10 cellular contexts compared by ENCODE assay signal in genomic region chr3:47443611-47443995, GRCh38. TPM values are rescaled to one million over a fixed set of nuclear protein-coding genes. Genes with fewer than 3 reads are reported as not detected.
DNase-seq lines count a peak whose midpoint lies in the region; ATAC-seq, FAIRE-seq and TF ChIP-seq lines count a peak whose summit lies in the region.
"Had no signal": no experiment of that assay in that cellular context is flagged by ENCODE, and none has a peak within 500 bp of the region (broad histone marks: within the 10 kb centered on the region; RNA-seq: fewer than 3 reads in every experiment).

No MANE protein-coding gene starts in this region.

- H3K4me1 ChIP-seq in ACC112 (ENCODE audit: control insufficient read depth, insufficient read depth, low read length, unreplicated experiment) (peaks cover 4% of the 10 kb centered on the region), RWPE2 (ENCODE audit: insufficient read depth, poor library complexity, severe bottlenecking) (peaks cover 17% of the 10 kb centered on the region), osteoblast (ENCODE audit: insufficient read depth, low read length) (peaks cover 18% of the 10 kb centered on the region)

- peak overlapping the region; percentile 8; the same call in 1 of the 2 replicates for H3K27ac ChIP-seq in ACC112 (ENCODE audit: low read depth, low read length)
- peak overlapping the region; percentile 80 for H3K27ac ChIP-seq in RWPE2 (ENCODE audit: poor library complexity, severe bottlenecking)
- peak overlapping the region; percentile 75 for H3K27ac ChIP-seq in osteoblast (ENCODE audit: low read depth, low read length)

- H2AFZ ChIP-seq in ACC112 (ENCODE audit: low read length, unreplicated experiment) (no peak overlapping the region), osteoblast (ENCODE audit: low read length) (peak overlapping the region; percentile 54)

- H3K4me2 ChIP-seq in osteoblast (ENCODE audit: insufficient read depth, low read length) = peak overlapping the region; percentile 73

- H3K4me3 ChIP-seq in ACC112 (ENCODE audit: low read depth, low read length) (no peak overlapping the region), RWPE2 (ENCODE audit: severe bottlenecking) (no peak overlapping the region), fibroblast of villous mesenchyme (ENCODE audit: low read depth, low read length) (no peak overlapping the region), osteoblast (ENCODE audit: insufficient read depth, low read length) (peak overlapping the region; percentile 26)

- DNase-seq in RWPE2 (ENCODE audit: low spot score) = no peak
- peak; percentile 86 for DNase-seq in fibroblast of villous mesenchyme (ENCODE audit: low read depth)
- DNase-seq in osteoblast (ENCODE audit: insufficient read length, low spot score, missing footprints) = peak; percentile 53
- no peak for DNase-seq in GM19239 (ENCODE audit: insufficient read length, low spot score)
- DNase-seq in RKO (ENCODE audit: low spot score) = no peak
- DNase-seq: hippocampal formation had no signal

- FAIRE-seq in GM19239 (lab: Jason Lieb, UNC) = no peak
- FAIRE-seq: RCC 7860 had no signal

- ATAC-seq in RWPE2 (ENCODE audit: low read depth) = peak; percentile 84
- no peak for ATAC-seq in HG02610 (IDR thresholded peaks at IDR 0.05; ENCODE audit: unreplicated experiment)
- no peak for ATAC-seq in HG03565 (IDR thresholded peaks at IDR 0.05; ENCODE audit: unreplicated experiment)

- H3K36me3 ChIP-seq in ACC112 (ENCODE audit: insufficient read depth, low read length) (no peaks in the 10 kb centered on the region), RWPE2 (ENCODE audit: low read depth) (peaks cover 12% of the 10 kb centered on the region; the same call in 1 of the 2 replicates), osteoblast (ENCODE audit: insufficient read depth, low read length) (peaks cover 18% of the 10 kb centered on the region)

- H3K79me2 ChIP-seq in ACC112 (ENCODE audit: control insufficient read depth, insufficient read depth, low read length, unreplicated experiment) = peaks cover 15% of the 10 kb centered on the region
- peaks cover 45% of the 10 kb centered on the region for H3K79me2 ChIP-seq in osteoblast (ENCODE audit: insufficient read depth, low read length)

- H3K27me3 ChIP-seq in ACC112 (ENCODE audit: insufficient read depth, low read length) = no peaks in the 10 kb centered on the region
- no peaks in the 10 kb centered on the region for H3K27me3 ChIP-seq in RWPE2 (ENCODE audit: insufficient read depth, poor library complexity, severe bottlenecking)
- no peaks in the 10 kb centered on the region for H3K27me3 ChIP-seq in osteoblast (ENCODE audit: insufficient read depth, low read length)

- H3K9me3 ChIP-seq in RWPE2 (ENCODE audit: severe bottlenecking) (no peaks in the 10 kb centered on the region), osteoblast (ENCODE audit: low read depth, low read length) (no peaks in the 10 kb centered on the region)

- peaks cover 9% of the 10 kb centered on the region for H4K20me1 ChIP-seq in osteoblast (ENCODE audit: insufficient read depth, low read length)

- TF ChIP-seq CTCF in RWPE2 (IDR thresholded peaks at IDR 0.05; ENCODE audit: poor library complexity, severe bottlenecking) (no peak), fibroblast of villous mesenchyme (IDR thresholded peaks at IDR 0.05; ENCODE audit: insufficient read depth, low read depth, low read length) (no peak), osteoblast (IDR thresholded peaks at IDR 0.05; ENCODE audit: extremely low read depth, low read depth, low read length) (no peak)

RNA-seq across cellular contexts. Expression of gene SCAP, which starts 32.1 kb away (rescaled TPM):
- total RNA-seq in fibroblast of villous mesenchyme (50.3 and 66.5 TPM in 2 replicates), osteoblast (70.1 and 81.4 TPM in 2 replicates)

Comparison
In these comparisons a context has a peak if more than half of its experiments do, and no peak if none do; other contexts are left out.
1. H3K27ac ChIP-seq: peak in every context shown above with its lines; median percentile 80 in RWPE2; 75 in osteoblast; 8 in ACC112.
2. DNase-seq: peak in fibroblast of villous mesenchyme (single experiment) and osteoblast (single experiment); none in RWPE2 (single experiment), GM19239 (single experiment) and RKO (single experiment).